In the genomic region with DNA sequence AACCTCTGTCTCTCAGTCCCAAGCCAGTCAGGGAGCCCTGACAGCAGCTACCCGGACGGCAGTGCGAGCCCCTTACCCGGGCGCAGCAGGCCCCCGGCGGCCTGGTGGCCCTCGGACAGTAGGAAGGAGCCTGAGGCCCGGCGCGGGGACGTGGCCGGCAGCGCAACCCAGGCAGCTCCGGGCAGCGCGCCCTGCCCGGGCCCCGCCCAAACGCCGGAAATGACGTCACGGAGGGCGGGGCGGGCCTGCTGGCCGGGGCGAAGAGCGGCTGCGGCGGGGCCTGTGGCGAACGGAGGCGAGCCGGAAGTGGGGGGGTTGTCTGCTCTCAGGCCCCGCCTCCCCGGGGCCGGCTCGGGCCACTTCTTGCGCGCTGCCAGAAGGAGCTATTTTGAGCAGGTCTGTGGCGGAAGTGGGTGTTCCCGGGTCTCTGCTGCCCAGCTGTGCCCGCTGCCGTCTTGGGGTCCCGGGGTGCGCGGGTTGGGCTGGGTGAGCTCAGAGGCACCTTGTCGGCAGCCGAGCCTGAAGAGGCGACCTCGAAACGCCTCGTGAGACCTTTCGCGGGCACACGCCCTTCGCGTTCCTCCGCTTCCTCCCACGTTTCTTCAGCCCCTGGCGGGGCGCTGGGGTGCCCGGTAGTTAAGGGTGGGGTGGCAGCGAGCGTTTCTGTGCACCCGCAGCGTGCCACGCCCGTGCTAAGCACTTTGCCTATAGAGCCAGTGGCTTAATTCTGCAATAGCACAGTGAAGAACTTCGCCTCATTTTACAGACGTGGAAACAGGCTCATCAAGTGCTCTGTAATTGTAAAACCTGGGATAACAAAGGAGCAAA, we compare ENCODE assay signal across 1 cellular context.
TF ChIP-seq lines count a peak whose summit lies in the region.

C11orf24 (minus strand) TSS at position 193 of the 828 bp plus-strand sequence. CDS start 8,206 bp downstream, outside the sequence.

TF ChIP-seq in GM12878, 131 proteins besides CTCF, POLR2A, EP300 and RAD21 (continued from another document and continues in another):
- TF ChIP-seq SUZ12 (IDR thresholded peaks at IDR 0.05; ENCODE audit: unreplicated experiment) (no peak), E2F4 (IDR thresholded peaks at IDR 0.05; ENCODE audit: low read depth, low read length) (peak; percentile 67; the same call in 1 of the 2 replicates), PBX3 (IDR thresholded peaks at IDR 0.05; ENCODE audit: insufficient replicate concordance, low read depth, low read length) (no peak), PAX8 (IDR thresholded peaks at IDR 0.05) (no peak), RB1 (IDR thresholded peaks at IDR 0.05; ENCODE audit: borderline replicate concordance) (peak; percentile 29; the same call in 1 of the 2 replicates), HDAC6 (IDR thresholded peaks at IDR 0.05; ENCODE audit: unreplicated experiment) (no peak), ZNF24 (IDR thresholded peaks at IDR 0.05) (no peak), ZNF207 (IDR thresholded peaks at IDR 0.05; ENCODE audit: borderline replicate concordance) (no peak), BHLHE40 (IDR thresholded peaks at IDR 0.05; ENCODE audit: borderline replicate concordance in 1 of 2, low read depth in 2 of 2, low read length in 1 of 2) (peak; percentile 11 to 73; a peak in 2 of 4 replicates), RELB (IDR thresholded peaks at IDR 0.05; ENCODE audit: low read depth) (no peak), MYB (IDR thresholded peaks at IDR 0.05; ENCODE audit: borderline replicate concordance, low read depth, low read length) (no peak), TCF3 (IDR thresholded peaks at IDR 0.05; ENCODE audit: borderline replicate concordance, insufficient read depth, low read depth, low read length) (peak; percentile 90), CBX5 (IDR thresholded peaks at IDR 0.05; ENCODE audit: low read depth) (no peak), KLF5 (IDR thresholded peaks at IDR 0.05; ENCODE audit: partially characterized antibody) (peak; percentile 24), NKRF (conservative IDR thresholded peaks at IDR 0.05) (peak; percentile 72), RBBP5 (conservative IDR thresholded peaks at IDR 0.05) (no peak), TCF12 (IDR thresholded peaks at IDR 0.05; ENCODE audit: low read depth, low read length) (peak; percentile 83), EGR1 (IDR thresholded peaks at IDR 0.05; ENCODE audit: borderline replicate concordance in 1 of 2, low read depth in 2 of 2, low read length in 2 of 2) (peak in 1 of 2 experiments; percentile 14; a peak in 1 of 3 replicates), TBL1XR1 (IDR thresholded peaks at IDR 0.05; ENCODE audit: low read depth, low read length) (peak; percentile 34; the same call in 1 of the 2 replicates), NR2C1 (IDR thresholded peaks at IDR 0.05) (peak; percentile 49; the same call in 1 of the 2 replicates), ZNF622 (IDR thresholded peaks at IDR 0.05) (no peak), STAT1 (conservative IDR thresholded peaks at IDR 0.05) (no peak), ZBED1 (IDR thresholded peaks at IDR 0.05; ENCODE audit: borderline replicate concordance) (0 out of 2 replicates have a peak, but pooled peaks have one; percentile 24), BRCA1 (IDR thresholded peaks at IDR 0.05; ENCODE audit: low read depth, low read length) (no peak; the same call in 1 of the 2 replicates), POU2F2 (IDR thresholded peaks at IDR 0.05; ENCODE audit: borderline replicate concordance, low read depth, low read length) (0 out of 3 replicates have a peak, but pooled peaks have one; percentile 55), BCLAF1 (IDR thresholded peaks at IDR 0.05) (no peak), DPF2 (IDR thresholded peaks at IDR 0.05) (peak; percentile 92), POLR2AphosphoS5 (IDR thresholded peaks at IDR 0.05; ENCODE audit: low read length) (peak; percentile 89), NFYA (IDR thresholded peaks at IDR 0.05; ENCODE audit: borderline replicate concordance, low read depth, low read length) (no peak), ZSCAN29 (IDR thresholded peaks at IDR 0.05) (no peak), SREBF1 (IDR thresholded peaks at IDR 0.05; ENCODE audit: low read length) (no peak), ASH2L (IDR thresholded peaks at IDR 0.05; ENCODE audit: borderline replicate concordance, low read depth) (no peak)
- TF ChIP-seq, protein P1, sequence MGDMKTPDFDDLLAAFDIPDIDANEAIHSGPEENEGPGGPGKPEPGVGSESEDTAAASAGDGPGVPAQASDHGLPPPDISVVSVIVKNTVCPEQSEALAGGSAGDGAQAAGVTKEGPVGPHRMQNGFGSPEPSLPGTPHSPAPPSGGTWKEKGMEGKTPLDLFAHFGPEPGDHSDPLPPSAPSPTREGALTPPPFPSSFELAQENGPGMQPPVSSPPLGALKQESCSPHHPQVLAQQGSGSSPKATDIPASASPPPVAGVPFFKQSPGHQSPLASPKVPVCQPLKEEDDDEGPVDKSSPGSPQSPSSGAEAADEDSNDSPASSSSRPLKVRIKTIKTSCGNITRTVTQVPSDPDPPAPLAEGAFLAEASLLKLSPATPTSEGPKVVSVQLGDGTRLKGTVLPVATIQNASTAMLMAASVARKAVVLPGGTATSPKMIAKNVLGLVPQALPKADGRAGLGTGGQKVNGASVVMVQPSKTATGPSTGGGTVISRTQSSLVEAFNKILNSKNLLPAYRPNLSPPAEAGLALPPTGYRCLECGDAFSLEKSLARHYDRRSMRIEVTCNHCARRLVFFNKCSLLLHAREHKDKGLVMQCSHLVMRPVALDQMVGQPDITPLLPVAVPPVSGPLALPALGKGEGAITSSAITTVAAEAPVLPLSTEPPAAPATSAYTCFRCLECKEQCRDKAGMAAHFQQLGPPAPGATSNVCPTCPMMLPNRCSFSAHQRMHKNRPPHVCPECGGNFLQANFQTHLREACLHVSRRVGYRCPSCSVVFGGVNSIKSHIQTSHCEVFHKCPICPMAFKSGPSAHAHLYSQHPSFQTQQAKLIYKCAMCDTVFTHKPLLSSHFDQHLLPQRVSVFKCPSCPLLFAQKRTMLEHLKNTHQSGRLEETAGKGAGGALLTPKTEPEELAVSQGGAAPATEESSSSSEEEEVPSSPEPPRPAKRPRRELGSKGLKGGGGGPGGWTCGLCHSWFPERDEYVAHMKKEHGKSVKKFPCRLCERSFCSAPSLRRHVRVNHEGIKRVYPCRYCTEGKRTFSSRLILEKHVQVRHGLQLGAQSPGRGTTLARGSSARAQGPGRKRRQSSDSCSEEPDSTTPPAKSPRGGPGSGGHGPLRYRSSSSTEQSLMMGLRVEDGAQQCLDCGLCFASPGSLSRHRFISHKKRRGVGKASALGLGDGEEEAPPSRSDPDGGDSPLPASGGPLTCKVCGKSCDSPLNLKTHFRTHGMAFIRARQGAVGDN (IDR thresholded peaks at IDR 0.05) = peak; percentile 79
- TF ChIP-seq, protein P2, sequence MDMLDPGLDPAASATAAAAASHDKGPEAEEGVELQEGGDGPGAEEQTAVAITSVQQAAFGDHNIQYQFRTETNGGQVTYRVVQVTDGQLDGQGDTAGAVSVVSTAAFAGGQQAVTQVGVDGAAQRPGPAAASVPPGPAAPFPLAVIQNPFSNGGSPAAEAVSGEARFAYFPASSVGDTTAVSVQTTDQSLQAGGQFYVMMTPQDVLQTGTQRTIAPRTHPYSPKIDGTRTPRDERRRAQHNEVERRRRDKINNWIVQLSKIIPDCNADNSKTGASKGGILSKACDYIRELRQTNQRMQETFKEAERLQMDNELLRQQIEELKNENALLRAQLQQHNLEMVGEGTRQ (IDR thresholded peaks at IDR 0.05; ENCODE audit: borderline replicate concordance, low read depth, low read length) = no peak
- TF ChIP-seq, protein P3, sequence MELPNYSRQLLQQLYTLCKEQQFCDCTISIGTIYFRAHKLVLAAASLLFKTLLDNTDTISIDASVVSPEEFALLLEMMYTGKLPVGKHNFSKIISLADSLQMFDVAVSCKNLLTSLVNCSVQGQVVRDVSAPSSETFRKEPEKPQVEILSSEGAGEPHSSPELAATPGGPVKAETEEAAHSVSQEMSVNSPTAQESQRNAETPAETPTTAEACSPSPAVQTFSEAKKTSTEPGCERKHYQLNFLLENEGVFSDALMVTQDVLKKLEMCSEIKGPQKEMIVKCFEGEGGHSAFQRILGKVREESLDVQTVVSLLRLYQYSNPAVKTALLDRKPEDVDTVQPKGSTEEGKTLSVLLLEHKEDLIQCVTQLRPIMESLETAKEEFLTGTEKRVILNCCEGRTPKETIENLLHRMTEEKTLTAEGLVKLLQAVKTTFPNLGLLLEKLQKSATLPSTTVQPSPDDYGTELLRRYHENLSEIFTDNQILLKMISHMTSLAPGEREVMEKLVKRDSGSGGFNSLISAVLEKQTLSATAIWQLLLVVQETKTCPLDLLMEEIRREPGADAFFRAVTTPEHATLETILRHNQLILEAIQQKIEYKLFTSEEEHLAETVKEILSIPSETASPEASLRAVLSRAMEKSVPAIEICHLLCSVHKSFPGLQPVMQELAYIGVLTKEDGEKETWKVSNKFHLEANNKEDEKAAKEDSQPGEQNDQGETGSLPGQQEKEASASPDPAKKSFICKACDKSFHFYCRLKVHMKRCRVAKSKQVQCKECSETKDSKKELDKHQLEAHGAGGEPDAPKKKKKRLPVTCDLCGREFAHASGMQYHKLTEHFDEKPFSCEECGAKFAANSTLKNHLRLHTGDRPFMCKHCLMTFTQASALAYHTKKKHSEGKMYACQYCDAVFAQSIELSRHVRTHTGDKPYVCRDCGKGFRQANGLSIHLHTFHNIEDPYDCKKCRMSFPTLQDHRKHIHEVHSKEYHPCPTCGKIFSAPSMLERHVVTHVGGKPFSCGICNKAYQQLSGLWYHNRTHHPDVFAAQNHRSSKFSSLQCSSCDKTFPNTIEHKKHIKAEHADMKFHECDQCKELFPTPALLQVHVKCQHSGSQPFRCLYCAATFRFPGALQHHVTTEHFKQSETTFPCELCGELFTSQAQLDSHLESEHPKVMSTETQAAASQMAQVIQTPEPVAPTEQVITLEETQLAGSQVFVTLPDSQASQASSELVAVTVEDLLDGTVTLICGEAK (IDR thresholded peaks at IDR 0.05; ENCODE audit: borderline replicate concordance) = peak; percentile 67
